ENCODE assay signal across 14 cellular contexts in genomic region chr4:101198741-101199339, GRCh38.
DNase-seq lines count a peak whose midpoint lies in the region; ATAC-seq and TF ChIP-seq lines count a peak whose summit lies in the region.
"Had no signal": no experiment of that assay in that cellular context is flagged by ENCODE, and none has a peak within 500 bp of the region (broad histone marks: within the 10 kb centered on the region; RNA-seq: fewer than 3 reads in every experiment).

No MANE protein-coding gene starts in this region.

- TF ChIP-seq POLR2A in prostate gland (IDR thresholded peaks at IDR 0.05) = no peak

- H3K27ac Mint-ChIP-seq in natural killer cell (peak overlapping the region; percentile 41 to 66), T-helper 17 cell (peak overlapping the region; percentile 81)
- peak overlapping the region in 1 of 2 donors; percentile 60 for H3K27ac Mint-ChIP-seq in natural killer cell treated with Interleukin-12 subunit alpha and Interleukin-12 subunit beta and Interleukin-15 and Interleukin-18, amount 100 ng/mL, for 72 hours
- no peak overlapping the region for H3K27ac Mint-ChIP-seq in stimulated activated naive CD8-positive, alpha-beta T cell treated with anti-CD3 and anti-CD28 coated beads, Interleukin-15, amount 100 ng/mL, for 72 hours
- H3K27ac Mint-ChIP-seq: endodermal cell had no signal

- H3K4me1 ChIP-seq in prostate gland (replicated peaks) = no peaks in the 10 kb centered on the region

- H3K9me3 ChIP-seq in T-helper 17 cell (ENCODE audit: control insufficient read depth, low read length, poor library complexity, severe bottlenecking) (no peaks in the 10 kb centered on the region), prostate gland (no peaks in the 10 kb centered on the region)
- H3K9me3 ChIP-seq: thoracic aorta had no signal

- no peak overlapping the region for H3K4me3 ChIP-seq in prostate gland
- H3K4me3 ChIP-seq: GM12878, thoracic aorta had no signal

- intact Hi-C loops in natural killer cell (cut with micrococcal nuclease) = loop anchor here (10.0 kb wide), 1 partner anchor 216 kb away; no protein-coding TSS in a partner anchor
- intact Hi-C loops in prostate gland (cut with DNase I) = no loop called here

- H3K27me3 ChIP-seq in prostate gland (replicated peaks; ENCODE audit: insufficient read depth) = no peaks in the 10 kb centered on the region

- H3K36me3 Mint-ChIP-seq in natural killer cell = no peaks in the 10 kb centered on the region
- H3K36me3 Mint-ChIP-seq in natural killer cell treated with Interleukin-12 subunit alpha and Interleukin-12 subunit beta and Interleukin-15 and Interleukin-18, amount 100 ng/mL, for 72 hours = no peaks in the 10 kb centered on the region
- H3K36me3 Mint-ChIP-seq in T-helper 17 cell (ENCODE audit: low read depth) = no peaks in the 10 kb centered on the region
- H3K36me3 Mint-ChIP-seq in activated T-cell treated with anti-CD3 and anti-CD28 coated beads, Interleukin-2, amount 50 U/mL, for 4 hours (ENCODE audit: insufficient read depth) = peaks cover 5% of the 10 kb centered on the region

- no peaks in the 10 kb centered on the region for H3K36me3 ChIP-seq in prostate gland
- H3K36me3 ChIP-seq: thoracic aorta had no signal

- no peak overlapping the region for H3K27ac ChIP-seq in prostate gland
- H3K27ac ChIP-seq: thoracic aorta had no signal

- H3K27me3 Mint-ChIP-seq in natural killer cell (ENCODE audit: low read depth in 2 of 2) = no peaks in the 10 kb centered on the region
- no peaks in the 10 kb centered on the region for H3K27me3 Mint-ChIP-seq in natural killer cell treated with Interleukin-12 subunit alpha and Interleukin-12 subunit beta and Interleukin-15 and Interleukin-18, amount 100 ng/mL, for 72 hours
- no peaks in the 10 kb centered on the region for H3K27me3 Mint-ChIP-seq in T-helper 17 cell
- no peaks in the 10 kb centered on the region for H3K27me3 Mint-ChIP-seq in stimulated activated naive CD8-positive, alpha-beta T cell treated with anti-CD3 and anti-CD28 coated beads, Interleukin-15, amount 100 ng/mL, for 72 hours
- no peaks in the 10 kb centered on the region for H3K27me3 Mint-ChIP-seq in activated T-cell treated with anti-CD3 and anti-CD28 coated beads, Interleukin-2, amount 50 U/mL, for 4 hours (ENCODE audit: low read depth)

- no peak overlapping the region for H3K4me3 Mint-ChIP-seq in natural killer cell
- no peak overlapping the region for H3K4me3 Mint-ChIP-seq in natural killer cell treated with Interleukin-12 subunit alpha and Interleukin-12 subunit beta and Interleukin-15 and Interleukin-18, amount 100 ng/mL, for 72 hours
- H3K4me3 Mint-ChIP-seq in T-helper 17 cell = no peak overlapping the region
- no peak overlapping the region for H3K4me3 Mint-ChIP-seq in stimulated activated naive CD8-positive, alpha-beta T cell treated with anti-CD3 and anti-CD28 coated beads, Interleukin-15, amount 100 ng/mL, for 72 hours
- H3K4me3 Mint-ChIP-seq in activated T-cell treated with anti-CD3 and anti-CD28 coated beads, Interleukin-2, amount 50 U/mL, for 4 hours = no peak overlapping the region
- H3K4me3 Mint-ChIP-seq: endodermal cell had no signal

- WGBS in prostate gland = 53% methylated on average over 4 of the region's 4 CpGs

- no peak for ATAC-seq in natural killer cell
- ATAC-seq in natural killer cell treated with Interleukin-12 subunit alpha and Interleukin-12 subunit beta and Interleukin-15 and Interleukin-18, amount 100 ng/mL, for 72 hours = no peak
- no peak for ATAC-seq in T-helper 17 cell
- peak; percentile 18 for ATAC-seq in stimulated activated naive CD8-positive, alpha-beta T cell treated with anti-CD3 and anti-CD28 coated beads, Interleukin-15, amount 100 ng/mL, for 72 hours
- no peak for ATAC-seq in activated T-cell treated with anti-CD3 and anti-CD28 coated beads, Interleukin-2, amount 50 U/mL, for 4 hours
- ATAC-seq: GM12878 had no signal

- H3K9me3 Mint-ChIP-seq in natural killer cell = no peaks in the 10 kb centered on the region
- no peaks in the 10 kb centered on the region for H3K9me3 Mint-ChIP-seq in natural killer cell treated with Interleukin-12 subunit alpha and Interleukin-12 subunit beta and Interleukin-15 and Interleukin-18, amount 100 ng/mL, for 72 hours
- no peaks in the 10 kb centered on the region for H3K9me3 Mint-ChIP-seq in stimulated activated naive CD8-positive, alpha-beta T cell treated with anti-CD3 and anti-CD28 coated beads, Interleukin-15, amount 100 ng/mL, for 72 hours
- H3K9me3 Mint-ChIP-seq in activated T-cell treated with anti-CD3 and anti-CD28 coated beads, Interleukin-2, amount 50 U/mL, for 4 hours = no peaks in the 10 kb centered on the region
- H3K9me3 Mint-ChIP-seq: endodermal cell had no signal

- TF ChIP-seq CTCF in natural killer cell (IDR thresholded peaks at IDR 0.05) (no peak), prostate gland (IDR thresholded peaks at IDR 0.05) (no peak)

- H3K4me1 Mint-ChIP-seq in natural killer cell (peaks cover 69% of the 10 kb centered on the region in 2 donors), T-helper 17 cell (peaks cover 37% of the 10 kb centered on the region)
- peaks cover 48 to 56% of the 10 kb centered on the region in 2 donors for H3K4me1 Mint-ChIP-seq in natural killer cell treated with Interleukin-12 subunit alpha and Interleukin-12 subunit beta and Interleukin-15 and Interleukin-18, amount 100 ng/mL, for 72 hours (ENCODE audit: low read depth in 2 of 2)
- H3K4me1 Mint-ChIP-seq in stimulated activated naive CD8-positive, alpha-beta T cell treated with anti-CD3 and anti-CD28 coated beads, Interleukin-15, amount 100 ng/mL, for 72 hours = peaks cover 39% of the 10 kb centered on the region
- H3K4me1 Mint-ChIP-seq in activated T-cell treated with anti-CD3 and anti-CD28 coated beads, Interleukin-2, amount 50 U/mL, for 4 hours (ENCODE audit: low read depth) = peaks cover 41% of the 10 kb centered on the region

- DNase-seq in natural killer cell (no peak), NCI-H1930 (lab: John Stamatoyannopoulos, UW) (peak; percentile 63), T-helper 17 cell (no peak), prostate gland (ENCODE audit: low spot score) (no peak)
- no peak for DNase-seq in natural killer cell treated with Interleukin-12 subunit alpha and Interleukin-12 subunit beta and Interleukin-15 and Interleukin-18, amount 100 ng/mL, for 72 hours (ENCODE audit: low spot score)
- DNase-seq in stimulated activated naive CD8-positive, alpha-beta T cell treated with anti-CD3 and anti-CD28 coated beads, Interleukin-15, amount 100 ng/mL, for 72 hours = no peak
- no peak for DNase-seq in activated effector memory CD4-positive, alpha-beta T cell treated with anti-CD3 and anti-CD28 coated beads, Interleukin-2, amount 50 U/mL, for 16 hours
- no peak for DNase-seq in activated T-cell treated with anti-CD3 and anti-CD28 coated beads, Interleukin-2, amount 50 U/mL, for 4 hours
- DNase-seq: activated naive CD4-positive, alpha-beta T cell treated with Interleukin-2 at 50 U/mL for 16 hours; endodermal cell; occipital lobe; stimulated activated CD4-positive, alpha-beta T cell treated with anti-CD3 and anti-CD28 coated beads, Interleukin-12 subunit alpha, Interleukin-12 subunit beta, amount 100 ng/mL, for 4 hours had no signal

Comparison
In these comparisons a context has a peak if more than half of its experiments do, and no peak if none do; other contexts are left out.
1. DNase-seq: peak in NCI-H1930 (2 of 2); none in natural killer cell (single experiment), natural killer cell treated with Interleukin-12 subunit alpha and Interleukin-12 subunit beta and Interleukin-15 and Interleukin-18, amount 100 ng/mL, for 72 hours (single experiment), T-helper 17 cell (0 of 3), stimulated activated naive CD8-positive, alpha-beta T cell treated with anti-CD3 and anti-CD28 coated beads, Interleukin-15, amount 100 ng/mL, for 72 hours (0 of 2), activated effector memory CD4-positive, alpha-beta T cell treated with anti-CD3 and anti-CD28 coated beads, Interleukin-2, amount 50 U/mL, for 16 hours (single experiment), prostate gland (single experiment) and activated T-cell treated with anti-CD3 and anti-CD28 coated beads, Interleukin-2, amount 50 U/mL, for 4 hours (single experiment).
2. H3K27ac Mint-ChIP-seq: peak in natural killer cell (2 of 2) and T-helper 17 cell (single experiment); none in stimulated activated naive CD8-positive, alpha-beta T cell treated with anti-CD3 and anti-CD28 coated beads, Interleukin-15, amount 100 ng/mL, for 72 hours (0 of 2).